Comparison of ENCODE assay signal across 8 cellular contexts in genomic region chr2:227325056-227325823, GRCh38. TPM values are rescaled to one million over a fixed set of nuclear protein-coding genes. Genes with fewer than 3 reads are reported as not detected.
A peak's percentile ranks its signal among the peaks of the same experiment; 100 is the strongest.
DNase-seq lines count a peak whose midpoint lies in the region; ATAC-seq and TF ChIP-seq lines count a peak whose summit lies in the region.

MFF (plus strand) TSS chr2:227325251; CDS start chr2:227330666, 5,415 bp downstream.

- H3K27me3 Mint-ChIP-seq in GM23338 (ENCODE audit: insufficient read depth, low read depth, poor library complexity) (peaks cover 6% of the 10 kb centered on the region), naive B cell (peaks cover 6 to 15% (median 9%) of the 10 kb centered on the region in 3 donors)
- no peaks in the 10 kb centered on the region for H3K27me3 Mint-ChIP-seq in stimulated activated memory B cell treated with anti-CD40 and anti-IgM and Interleukin-4, amounts not matched to agents 10 μg/mL and 1 μg/mL and 100 μg/mL, for 72 hours

- H3K36me3 ChIP-seq in GM23338 (ENCODE audit: insufficient read depth), result peaks cover 10% of the 10 kb centered on the region; the same call in 1 of the 2 replicates

- peak within 1 kb of the TSS; percentile 89 for H3K4me3 Mint-ChIP-seq in GM23338
- H3K4me3 Mint-ChIP-seq in naive B cell, result peak within 1 kb of the TSS; percentile 92 to 98 (median 96)
- H3K4me3 Mint-ChIP-seq in stimulated activated memory B cell treated with anti-CD40 and anti-IgM and Interleukin-4, amounts not matched to agents 10 μg/mL and 1 μg/mL and 100 μg/mL, for 72 hours, result peak within 1 kb of the TSS; percentile 95

- H4K20me1 ChIP-seq in GM23338 (replicated peaks; ENCODE audit: insufficient read depth), result no peaks in the 10 kb centered on the region

- no peaks in the 10 kb centered on the region for H3K9me2 ChIP-seq in GM23338 (ENCODE audit: insufficient read depth)

- H3K4me3 ChIP-seq in GM23338, result peak within 1 kb of the TSS; percentile 87

- peaks cover 30% of the 10 kb centered on the region for H3K4me1 ChIP-seq in GM23338 (ENCODE audit: insufficient read depth)

- peaks cover 35% of the 10 kb centered on the region for H3K36me3 Mint-ChIP-seq in GM23338 (ENCODE audit: low read depth)
- H3K36me3 Mint-ChIP-seq in naive B cell, result no peaks in the 10 kb centered on the region
- no peaks in the 10 kb centered on the region for H3K36me3 Mint-ChIP-seq in stimulated activated memory B cell treated with anti-CD40 and anti-IgM and Interleukin-4, amounts not matched to agents 10 μg/mL and 1 μg/mL and 100 μg/mL, for 72 hours

- H3F3A ChIP-seq in GM23338 (replicated peaks; ENCODE audit: low read depth), result no peaks in the 10 kb centered on the region; the same call in 1 of the 2 replicates

- H3K4me2 ChIP-seq in GM23338, result peak within 1 kb of the TSS; percentile 89

- DNase-seq in EL, result peak; percentile 90
- DNase-seq in GM23338 (ENCODE audit: low spot score), result peak; percentile 91
- DNase-seq in LHCN-M2 (ENCODE audit: low read depth), result peak; percentile 90
- peak; percentile 92 for DNase-seq in RPMI8226
- peak; percentile 87 for DNase-seq in activated T-helper 1 cell treated with anti-CD3 and anti-CD28 coated beads, Interleukin-2, amount 50 U/mL, for 16 hours (ENCODE audit: low read depth in 1 of 2, low spot score in 1 of 2)
- peak; percentile 92 for DNase-seq in fibroblast of gingiva (ENCODE audit: low read depth)
- peak; percentile 91 for DNase-seq in naive B cell

- TF ChIP-seq CTCF in GM23338 (conservative IDR thresholded peaks at IDR 0.05; ENCODE audit: low read depth in 2 of 2), result peak in 1 of 2 experiments; percentile 54; a peak in 2 of 4 replicates

- H3K79me2 ChIP-seq in GM23338 (replicated peaks; ENCODE audit: insufficient read depth), result peaks cover 45% of the 10 kb centered on the region

- H2AFZ ChIP-seq in GM23338, result peak within 1 kb of the TSS; percentile 47; the same call in 1 of the 2 replicates

- H3K27ac Mint-ChIP-seq in GM23338 (peak within 1 kb of the TSS; percentile 95), naive B cell (peak within 1 kb of the TSS; percentile 86 to 95 (median 91))
- H3K27ac Mint-ChIP-seq in stimulated activated memory B cell treated with anti-CD40 and anti-IgM and Interleukin-4, amounts not matched to agents 10 μg/mL and 1 μg/mL and 100 μg/mL, for 72 hours, result peak within 1 kb of the TSS; percentile 91

- H3K4me1 Mint-ChIP-seq in GM23338 (peaks cover 26% of the 10 kb centered on the region; the same call in 2 of the 3 replicates), naive B cell (peaks cover 15 to 34% (median 33%) of the 10 kb centered on the region in 3 donors)
- H3K4me1 Mint-ChIP-seq in stimulated activated memory B cell treated with anti-CD40 and anti-IgM and Interleukin-4, amounts not matched to agents 10 μg/mL and 1 μg/mL and 100 μg/mL, for 72 hours, result peaks cover 27% of the 10 kb centered on the region

- H3K27me3 ChIP-seq in GM23338 (ENCODE audit: insufficient read depth), result no peaks in the 10 kb centered on the region

- H3K27ac ChIP-seq in GM23338 (ENCODE audit: low read depth), result peak within 1 kb of the TSS; percentile 76

- H3K9me3 Mint-ChIP-seq in GM23338, result peaks cover 37% of the 10 kb centered on the region
- peaks cover 0 to 6% (median 0%) of the 10 kb centered on the region in 7 donors for H3K9me3 Mint-ChIP-seq in naive B cell
- no peaks in the 10 kb centered on the region for H3K9me3 Mint-ChIP-seq in stimulated activated memory B cell treated with anti-CD40 and anti-IgM and Interleukin-4, amounts not matched to agents 10 μg/mL and 1 μg/mL and 100 μg/mL, for 72 hours

- peak; percentile 93 for ATAC-seq in GM23338
- ATAC-seq in naive B cell (ENCODE audit: low read depth in 2 of 2), result peak; percentile 98
- ATAC-seq in stimulated activated memory B cell treated with anti-CD40 and anti-IgM and Interleukin-4, amounts not matched to agents 10 μg/mL and 1 μg/mL and 100 μg/mL, for 72 hours, result peak; percentile 99

TF ChIP-seq in GM23338, 12 proteins besides CTCF, POLR2A, EP300 and RAD21 (continues in another document):
- no peak for TF ChIP-seq EZH2 (IDR thresholded peaks at IDR 0.05; ENCODE audit: low read depth, unreplicated experiment)
- TF ChIP-seq ZNF462 (CRISPR knock-in tag; IDR thresholded peaks at IDR 0.05), result no peak
- TF ChIP-seq NANOG (IDR thresholded peaks at IDR 0.05; ENCODE audit: borderline replicate concordance), result 0 out of 2 replicates have a peak, but pooled peaks have one; percentile 36
- TF ChIP-seq ETS1 (IDR thresholded peaks at IDR 0.05), result peak; percentile 86
- TF ChIP-seq STAT1 (IDR thresholded peaks at IDR 0.05; ENCODE audit: unreplicated experiment), result no peak
- peak; percentile 86 for TF ChIP-seq CREB1 (CRISPR knock-in tag; IDR thresholded peaks at IDR 0.05; ENCODE audit: low read depth)
- peak; percentile 47; the same call in 1 of the 2 replicates for TF ChIP-seq ZNF114 (CRISPR knock-in tag; IDR thresholded peaks at IDR 0.05)

RNA-seq across cellular contexts. Expression of gene MFF, which starts in this region (rescaled TPM):
- total RNA-seq in GM23338 (2014; rRNA removed; shearing (Covaris generic)), result 107 and 112 TPM in 2 replicates
- polyA plus RNA-seq in GM23338 (2016; fragmentation: Nextera tagmentation; extraction: Ambion mirVana), result 152 and 161 TPM in 2 replicates
- 90.2 and 96.8 TPM in 2 replicates for total RNA-seq in LHCN-M2 (2014; rRNA removed)
- polyA plus RNA-seq in LHCN-M2 (2012), result 55.0 TPM
- 100 to 1,000 TPM; 162 to 232 (median 172) TPM for polyA plus RNA-seq in naive B cell (ENCODE audit: low read depth in 6 of 6)

Comparison
In these comparisons a context has a peak if more than half of its experiments do, and no peak if none do; other contexts are left out.
1. Peak in every context shown above with its lines: DNase-seq, ATAC-seq, H3K4me3 ChIP-seq and H3K27ac ChIP-seq.